11 cellular contexts compared by ENCODE assay signal in genomic region chr17:42402121-42402516, GRCh38. TPM values are rescaled to one million over a fixed set of nuclear protein-coding genes. Genes with fewer than 3 reads are reported as not detected.
DNase-seq lines count a peak whose midpoint lies in the region; ATAC-seq and TF ChIP-seq lines count a peak whose summit lies in the region.
"Had no signal": no experiment of that assay in that cellular context is flagged by ENCODE, and none has a peak within 500 bp of the region (broad histone marks: within the 10 kb centered on the region; RNA-seq: fewer than 3 reads in every experiment).

No MANE protein-coding gene starts in this region.

- no peak overlapping the region for H3K4me3 Mint-ChIP-seq in activated naive CD4-positive, alpha-beta T cell treated with anti-CD3 and anti-CD28 coated beads, Interleukin-2, amount 50 U/mL, for 24 hours
- H3K4me3 Mint-ChIP-seq: activated B cell treated with CpG ODN at 0.5 μM for 24 hours had no signal

- peak overlapping the region; percentile 5 for H3K27ac Mint-ChIP-seq in activated naive CD4-positive, alpha-beta T cell treated with anti-CD3 and anti-CD28 coated beads, Interleukin-2, amount 50 U/mL, for 24 hours
- H3K27ac Mint-ChIP-seq: activated B cell treated with CpG ODN at 0.5 μM for 24 hours had no signal

- peaks cover 20% of the 10 kb centered on the region for H3K4me1 ChIP-seq in iPS-18a (ENCODE audit: control insufficient read depth, low read depth, low read length)
- H3K4me1 ChIP-seq in thoracic aorta (ENCODE audit: control insufficient read depth in 1 of 2, low read depth in 2 of 2): peaks cover 16 to 39% of the 10 kb centered on the region in 2 donors

- H3K9ac ChIP-seq in SK-N-MC (ENCODE audit: insufficient read length): peak overlapping the region; percentile 42
- H3K9ac ChIP-seq in iPS-18a (ENCODE audit: low read length): peak overlapping the region; percentile 8

- H3K27me3 ChIP-seq in iPS-18a (ENCODE audit: control insufficient read depth, insufficient read depth, low read length) (no peaks in the 10 kb centered on the region), thoracic aorta (replicated peaks; ENCODE audit: insufficient read depth) (no peaks in the 10 kb centered on the region)
- H3K27me3 ChIP-seq: pancreas had no signal

- DNase-seq in activated naive CD4-positive, alpha-beta T cell treated with Interleukin-2 at 50 U/mL for 16 hours: no peak
- DNase-seq in SK-N-MC (ENCODE audit: low read depth, low spot score) (no peak), thoracic aorta (ENCODE audit: low spot score) (no peak), D341Med (ENCODE audit: low spot score) (no peak)
- DNase-seq in stimulated activated CD4-positive, alpha-beta T cell treated with anti-CD3 and anti-CD28 coated beads, Interleukin-15, amount 100 ng/mL, for 24 hours: no peak
- DNase-seq: activated B cell treated with CpG ODN at 0.5 μM for 24 hours, NCI-H526 treated with DMSO at 0.1 percent for 48 hours, pancreas had no signal

- H3K9me3 ChIP-seq in SK-N-MC (ENCODE audit: low read depth, low read length) (no peaks in the 10 kb centered on the region), iPS-18a (ENCODE audit: control insufficient read depth, low read depth, low read length) (no peaks in the 10 kb centered on the region), thoracic aorta (no peaks in the 10 kb centered on the region)
- H3K9me3 ChIP-seq: pancreas had no signal

- H3K27ac ChIP-seq in SK-N-MC (no peak overlapping the region), iPS-18a (ENCODE audit: low read length) (no peak overlapping the region), thoracic aorta (peak overlapping the region; percentile 33 to 40)
- H3K27ac ChIP-seq: pancreas had no signal

- H3K36me3 Mint-ChIP-seq in activated naive CD4-positive, alpha-beta T cell treated with anti-CD3 and anti-CD28 coated beads, Interleukin-2, amount 50 U/mL, for 24 hours: no peaks in the 10 kb centered on the region

- TF ChIP-seq CTCF in thoracic aorta (IDR thresholded peaks at IDR 0.05): no peak

- H3K9me3 Mint-ChIP-seq in activated naive CD4-positive, alpha-beta T cell treated with anti-CD3 and anti-CD28 coated beads, Interleukin-2, amount 50 U/mL, for 24 hours: no peaks in the 10 kb centered on the region
- H3K9me3 Mint-ChIP-seq: activated B cell treated with CpG ODN at 0.5 μM for 24 hours had no signal

- ATAC-seq in thoracic aorta (ENCODE audit: insufficient number of reproducible peaks, low FRiP score, low read depth) (no peak), GM21723 (IDR thresholded peaks at IDR 0.05; ENCODE audit: unreplicated experiment) (no peak)
- ATAC-seq: pancreas had no signal

- H3K4me3 ChIP-seq in SK-N-MC: no peak overlapping the region
- H3K4me3 ChIP-seq in iPS-18a (ENCODE audit: low read length): no peak overlapping the region
- no peak overlapping the region for H3K4me3 ChIP-seq in thoracic aorta
- H3K4me3 ChIP-seq: pancreas had no signal

- no peaks in the 10 kb centered on the region for H3K27me3 Mint-ChIP-seq in activated naive CD4-positive, alpha-beta T cell treated with anti-CD3 and anti-CD28 coated beads, Interleukin-2, amount 50 U/mL, for 24 hours

- H3K36me3 ChIP-seq in SK-N-MC (ENCODE audit: insufficient read depth, low read length) (no peaks in the 10 kb centered on the region), iPS-18a (ENCODE audit: control insufficient read depth, low read depth, low read length) (no peaks in the 10 kb centered on the region), thoracic aorta (peaks cover 20% of the 10 kb centered on the region)
- H3K36me3 ChIP-seq: pancreas had no signal

- peaks cover 15% of the 10 kb centered on the region for H3K4me1 Mint-ChIP-seq in activated naive CD4-positive, alpha-beta T cell treated with anti-CD3 and anti-CD28 coated beads, Interleukin-2, amount 50 U/mL, for 24 hours

RNA-seq across cellular contexts. Expression of gene STAT3, which starts 13.9 kb away (rescaled TPM):
- 100 to 1,000 TPM; 217 to 360 TPM for total RNA-seq in thoracic aorta

RNA-seq across cellular contexts. Expression of gene CAVIN1, which starts 20.9 kb away (rescaled TPM):
- total RNA-seq in thoracic aorta: 100 to 1,000 TPM; 579 to 938 TPM

RNA-seq across cellular contexts. Expression of gene ATP6V0A1, which starts 56.6 kb away (rescaled TPM):
- 10 to 100 TPM; 63.2 to 95.6 TPM for total RNA-seq in thoracic aorta

Comparison
In these comparisons a context has a peak if more than half of its experiments do, and no peak if none do; other contexts are left out.
1. H3K27ac ChIP-seq: peak in thoracic aorta (2 of 2); none in SK-N-MC (single experiment) and iPS-18a (single experiment).